In the genomic region with DNA sequence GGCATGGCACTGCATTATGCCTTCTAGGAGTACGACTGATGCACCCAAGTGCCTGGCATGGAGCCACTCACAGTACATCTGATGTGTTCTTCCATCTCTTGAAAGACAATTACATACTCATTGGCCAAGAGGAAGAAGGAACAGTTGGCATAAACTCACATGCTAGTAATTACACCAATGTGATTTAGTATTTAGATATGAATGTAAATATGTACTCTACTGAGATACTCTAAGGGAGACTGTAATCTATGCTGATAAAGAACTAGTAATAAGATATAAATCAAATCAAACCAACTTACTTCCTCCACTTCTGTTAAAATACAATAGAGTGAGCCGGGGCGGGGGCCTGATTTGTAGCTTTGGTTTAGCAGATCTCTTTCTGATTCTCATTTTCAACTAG, we compare ENCODE assay signal across 23 cellular contexts.
"Had no signal": no experiment of that assay in that cellular context is flagged by ENCODE, and none has a peak within 500 bp of the region (broad histone marks: within the 10 kb centered on the region; RNA-seq: fewer than 3 reads in every experiment).

No MANE protein-coding gene starts in this region.

- H3K27me3 Mint-ChIP-seq: activated naive CD4-positive, alpha-beta T cell treated with anti-CD3 and anti-CD28 coated beads, Interleukin-2, amount 10 ng/mL, durations not matched to agents 7 days and 5 days; central memory CD8-positive, alpha-beta T cell; stimulated activated memory B cell treated with anti-CD40 and anti-IgM and Interleukin-4, amounts not matched to agents 10 μg/mL and 1 μg/mL and 100 μg/mL, for 72 hours had no signal

- H3K36me3 Mint-ChIP-seq: activated naive CD4-positive, alpha-beta T cell treated with anti-CD3 and anti-CD28 coated beads, Interleukin-2, amount 10 ng/mL, durations not matched to agents 7 days and 5 days; mesothelial cell of epicardium; stimulated activated memory B cell treated with anti-CD40 and anti-IgM and Interleukin-4, amounts not matched to agents 10 μg/mL and 1 μg/mL and 100 μg/mL, for 72 hours had no signal

- H3K4me1 ChIP-seq: colonic mucosa, upper lobe of left lung had no signal

- H3K27ac ChIP-seq: ascending aorta, colonic mucosa, foreskin keratinocyte, sigmoid colon, thoracic aorta, upper lobe of left lung had no signal

- ATAC-seq: activated naive CD8-positive, alpha-beta T cell treated with anti-CD3 and anti-CD28 coated beads, Interleukin-2, amount 50 U/mL, for 24 hours; activated T-cell treated with anti-CD3 and anti-CD28 coated beads, Interleukin-2, amount 50 U/mL, for 4 hours; foreskin keratinocyte; stimulated activated memory B cell treated with anti-CD40 and anti-IgM and Interleukin-4, amounts not matched to agents 10 μg/mL and 1 μg/mL and 100 μg/mL, for 72 hours had no signal

- H3K27ac Mint-ChIP-seq: activated naive CD4-positive, alpha-beta T cell treated with anti-CD3 and anti-CD28 coated beads, Interleukin-2, amount 10 ng/mL, durations not matched to agents 7 days and 5 days; activated naive CD8-positive, alpha-beta T cell treated with anti-CD3 and anti-CD28 coated beads, Interleukin-2, amount 50 U/mL, for 24 hours; mesothelial cell of epicardium; nephron progenitor cell; stimulated activated memory B cell treated with anti-CD40 and anti-IgM and Interleukin-4, amounts not matched to agents 10 μg/mL and 1 μg/mL and 100 μg/mL, for 72 hours had no signal

- DNase-seq: activated CD4-positive, alpha-beta T cell treated with anti-CD3 and anti-CD28 coated beads, Interleukin-2, amount 50 U/mL, for 1 hour; activated CD4-positive, CD25-positive, alpha-beta regulatory T cell treated with anti-CD3 and anti-CD28 coated beads, Interleukin-2, amount 50 U/mL, for 72 hours; activated CD8-positive, alpha-beta memory T cell treated with anti-CD3 and anti-CD28 coated beads, Interleukin-2, amount 50 U/mL, for 4 hours; activated naive CD4-positive, alpha-beta T cell treated with anti-CD3 and anti-CD28 coated beads, Interleukin-2, amount 10 ng/mL, durations not matched to agents 7 days and 5 days; activated naive CD8-positive, alpha-beta T cell treated with anti-CD3 and anti-CD28 coated beads, Interleukin-2, amount 50 U/mL, for 24 hours; activated T-cell treated with anti-CD3 and anti-CD28 coated beads, Interleukin-2, amount 50 U/mL, for 4 hours; colonic mucosa; foreskin keratinocyte; hypothalamus; islet precursor cell; nephron progenitor cell; nucleus accumbens; posterior cingulate gyrus; sigmoid colon; stimulated activated CD4-positive, alpha-beta T cell treated with anti-CD3 and anti-CD28 coated beads, Interleukin-4, amount 100 ng/mL, for 4 hours; T1000; upper lobe of left lung had no signal

- H3K9me3 ChIP-seq: ascending aorta, colonic mucosa, sigmoid colon, thoracic aorta, upper lobe of left lung had no signal

- H3K4me3 ChIP-seq: ascending aorta, colonic mucosa, lung, sigmoid colon, thoracic aorta, upper lobe of left lung had no signal

- H3K9me3 Mint-ChIP-seq: activated naive CD8-positive, alpha-beta T cell treated with anti-CD3 and anti-CD28 coated beads, Interleukin-2, amount 50 U/mL, for 24 hours; mesothelial cell of epicardium; nephron progenitor cell had no signal

- H3K4me3 Mint-ChIP-seq: activated naive CD4-positive, alpha-beta T cell treated with anti-CD3 and anti-CD28 coated beads, Interleukin-2, amount 10 ng/mL, durations not matched to agents 7 days and 5 days; activated naive CD8-positive, alpha-beta T cell treated with anti-CD3 and anti-CD28 coated beads, Interleukin-2, amount 50 U/mL, for 24 hours; activated T-cell treated with anti-CD3 and anti-CD28 coated beads, Interleukin-2, amount 50 U/mL, for 4 hours; central memory CD8-positive, alpha-beta T cell; mesothelial cell of epicardium; nephron progenitor cell; stimulated activated memory B cell treated with anti-CD40 and anti-IgM and Interleukin-4, amounts not matched to agents 10 μg/mL and 1 μg/mL and 100 μg/mL, for 72 hours had no signal

- H3K4me1 Mint-ChIP-seq: activated naive CD4-positive, alpha-beta T cell treated with anti-CD3 and anti-CD28 coated beads, Interleukin-2, amount 10 ng/mL, durations not matched to agents 7 days and 5 days; central memory CD8-positive, alpha-beta T cell; nephron progenitor cell; stimulated activated memory B cell treated with anti-CD40 and anti-IgM and Interleukin-4, amounts not matched to agents 10 μg/mL and 1 μg/mL and 100 μg/mL, for 72 hours had no signal

- H3K36me3 ChIP-seq: ascending aorta, colonic mucosa, sigmoid colon, thoracic aorta, upper lobe of left lung had no signal

- H3K27me3 ChIP-seq: ascending aorta, colonic mucosa, foreskin keratinocyte, sigmoid colon, upper lobe of left lung had no signal
